ENCODE assay signal across 8 cellular contexts in the genomic region with DNA sequence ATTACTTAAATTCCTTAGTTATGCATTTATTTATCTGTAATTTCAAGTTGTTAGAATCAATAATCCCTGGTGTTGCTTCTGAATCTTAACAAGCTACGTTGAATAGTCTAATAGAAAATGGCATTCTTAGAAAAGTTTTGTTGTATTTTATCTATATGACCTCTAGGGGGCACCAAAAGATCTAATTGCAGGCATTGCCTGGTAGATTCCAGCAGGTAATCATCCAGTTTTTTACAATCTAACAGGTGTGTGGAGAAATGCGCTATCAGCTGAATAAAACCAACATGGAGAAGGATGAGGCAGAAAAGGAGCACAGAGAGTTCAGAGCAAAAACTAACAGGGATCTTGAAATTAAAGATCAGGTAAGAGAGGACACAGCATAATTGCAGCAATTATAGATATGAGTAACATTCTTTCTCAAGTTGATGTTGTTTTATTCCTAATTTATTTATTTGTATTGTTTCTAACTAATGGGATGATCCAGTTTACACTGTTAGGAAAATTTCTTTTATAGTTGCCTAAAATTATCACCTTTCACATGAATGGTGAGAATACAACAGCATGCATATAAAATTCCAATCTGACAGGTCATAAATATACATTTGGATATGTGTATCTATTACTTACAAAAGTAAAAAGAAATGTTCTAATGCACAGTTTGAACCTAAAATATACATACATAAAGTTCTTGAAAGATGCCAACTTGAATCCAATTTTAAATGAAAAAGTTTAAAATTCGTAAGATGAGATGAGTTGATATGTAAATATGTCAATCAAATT.
A peak's percentile ranks its signal among the peaks of the same experiment; 100 is the strongest.
DNase-seq lines count a peak whose midpoint lies in the region; ATAC-seq and TF ChIP-seq lines count a peak whose summit lies in the region.

No MANE protein-coding gene starts in this region.

- ATAC-seq in GM18861 (IDR thresholded peaks at IDR 0.05; ENCODE audit: unreplicated experiment), result peak; percentile 50

- TF ChIP-seq CTCF in AG10803 (conservative IDR thresholded peaks at IDR 0.05; ENCODE audit: low read length) (peak; percentile 77), colonic mucosa (IDR thresholded peaks at IDR 0.05) (peak; percentile 52)

- H3K9ac ChIP-seq in NT2/D1 (ENCODE audit: insufficient read length, low read depth) (no peak overlapping the region), colonic mucosa (ENCODE audit: low read depth in 2 of 2, low read length in 2 of 2) (no peak overlapping the region)

- H3K9me3 ChIP-seq in NT2/D1 (ENCODE audit: insufficient read depth, low read length), result no peaks in the 10 kb centered on the region
- no peaks in the 10 kb centered on the region for H3K9me3 ChIP-seq in colonic mucosa

- H3K36me3 ChIP-seq in NT2/D1 (ENCODE audit: insufficient read depth, insufficient read length, low read length) (peaks cover 9% of the 10 kb centered on the region), colonic mucosa (no peaks in the 10 kb centered on the region)

- H3K4me1 ChIP-seq in NT2/D1 (ENCODE audit: insufficient read depth, insufficient read length) (no peaks in the 10 kb centered on the region), colonic mucosa (no peaks in the 10 kb centered on the region)

- DNase-seq in AG10803 (ENCODE audit: low read depth) (peak; percentile 51), KG1 (lab: John Stamatoyannopoulos, UW) (peak; percentile 32), NT2/D1 (ENCODE audit: low read depth, low spot score) (peak; percentile 46), colonic mucosa (no peak), middle frontal gyrus (ENCODE audit: extremely low spot score, low spot score) (peak; percentile 58), ecto neural progenitor cell (ENCODE audit: low spot score) (no peak)
- no peak for DNase-seq in activated CD8-positive, alpha-beta memory T cell treated with anti-CD3 and anti-CD28 coated beads, Interleukin-2, amount 50 U/mL, for 48 hours

- intact Hi-C loops in colonic mucosa (cut with DNase I), result loop anchor here (2.0 to 10.0 kb wide), 3 partner anchors 405 to 928 kb away; no protein-coding TSS in a partner anchor

- H3K4me3 ChIP-seq in AG10803 (ENCODE audit: low read length) (no peak overlapping the region), NT2/D1 (ENCODE audit: insufficient read length, low read depth) (no peak overlapping the region), colonic mucosa (no peak overlapping the region)

- no peaks in the 10 kb centered on the region for H3K27me3 ChIP-seq in NT2/D1 (ENCODE audit: insufficient read depth, insufficient read length)
- no peaks in the 10 kb centered on the region for H3K27me3 ChIP-seq in colonic mucosa

- no peak overlapping the region for H3K27ac ChIP-seq in colonic mucosa

Comparison
In these comparisons a context has a peak if more than half of its experiments do, and no peak if none do; other contexts are left out.
1. DNase-seq: peak in AG10803 (single experiment), KG1 (single experiment), NT2/D1 (single experiment) and middle frontal gyrus (single experiment); none in colonic mucosa (single experiment), ecto neural progenitor cell (single experiment) and activated CD8-positive, alpha-beta memory T cell treated with anti-CD3 and anti-CD28 coated beads, Interleukin-2, amount 50 U/mL, for 48 hours (single experiment).